19 cellular contexts compared by ENCODE assay signal in genomic region chr13:30846311-30846710, GRCh38. TPM values are rescaled to one million over a fixed set of nuclear protein-coding genes. Genes with fewer than 3 reads are reported as not detected.
A peak's percentile ranks its signal among the peaks of the same experiment; 100 is the strongest.
DNase-seq lines count a peak whose midpoint lies in the region; ATAC-seq and TF ChIP-seq lines count a peak whose summit lies in the region.
"Had no signal": no experiment of that assay in that cellular context is flagged by ENCODE, and none has a peak within 500 bp of the region (broad histone marks: within the 10 kb centered on the region; RNA-seq: fewer than 3 reads in every experiment).

No MANE protein-coding gene starts in this region.

- no peak overlapping the region for H3K4me2 ChIP-seq in SK-N-SH
- H3K4me2 ChIP-seq: KMS-11 had no signal

- H3F3A ChIP-seq in SK-N-SH (replicated peaks; ENCODE audit: insufficient read depth) = peaks cover 35% of the 10 kb centered on the region

- no peaks in the 10 kb centered on the region for H3K9me2 ChIP-seq in SK-N-SH

- no peak overlapping the region for H2AFZ ChIP-seq in SK-N-SH (ENCODE audit: low read depth)

- POLR2A ChIA-PET in SK-N-SH (lab: Yijun Ruan, JAX) = no interaction called here

- no peak for TF ChIP-seq EP300 in SK-N-SH (IDR thresholded peaks at IDR 0.05; ENCODE audit: borderline replicate concordance in 1 of 2, low read depth in 1 of 2, low read length in 1 of 2)

- H3K79me2 ChIP-seq in SK-N-SH (ENCODE audit: insufficient read depth) = no peaks in the 10 kb centered on the region

- ATAC-seq in SK-N-SH treated with all-trans-retinoic acid at 6 μM for 48 hours (no peak; the same call in 2 of the 3 replicates), RWPE2 (ENCODE audit: low read depth) (peak; percentile 76)
- ATAC-seq: psoas muscle had no signal

- intact Hi-C loops in tibial artery (cut with DNase I; ENCODE audit: low total_unique reads) (no loop called here), left ventricle myocardium inferior (cut with micrococcal nuclease) (no loop called here)

- no peak overlapping the region for H3K9ac ChIP-seq in SK-N-SH
- H3K9ac ChIP-seq: KMS-11 had no signal

- 65% methylated on average over 2 of the region's 2 CpGs for WGBS in SK-N-SH (ENCODE audit: low lambda C conversion rate)

- CTCF ChIA-PET in SK-N-SH (lab: Yijun Ruan, JAX) = interaction anchor here (1.2 to 1.6 kb wide), 3 partner anchors 11 to 714 kb away, joined by 3 to 4 read pairs (median 4); no protein-coding TSS in a partner anchor

- no peak overlapping the region for H3K4me3 ChIP-seq in SK-N-SH (ENCODE audit: low read depth in 2 of 2, low read length in 1 of 2)
- H3K4me3 ChIP-seq in RWPE2 (ENCODE audit: severe bottlenecking) = no peak overlapping the region
- H3K4me3 ChIP-seq in skeletal muscle cell (ENCODE audit: low read depth, low read length) = no peak overlapping the region
- no peak overlapping the region for H3K4me3 ChIP-seq in tibial artery
- H3K4me3 ChIP-seq in left ventricle myocardium inferior = no peak overlapping the region
- H3K4me3 ChIP-seq: left lung, psoas muscle, suprapubic skin had no signal

- peak overlapping the region in 1 of 2 experiments; percentile 99; a peak in 2 of 4 replicates for H3K27ac ChIP-seq in SK-N-SH (ENCODE audit: low read depth in 2 of 2, low read length in 1 of 2)
- peak overlapping the region; percentile 52 for H3K27ac ChIP-seq in RWPE2 (ENCODE audit: poor library complexity, severe bottlenecking)
- H3K27ac ChIP-seq in tibial artery = peak overlapping the region in 1 of 2 donors; percentile 28
- H3K27ac ChIP-seq in left ventricle myocardium inferior (replicated peaks) = no peak overlapping the region
- H3K27ac ChIP-seq: KMS-11, psoas muscle, suprapubic skin had no signal

- TF ChIP-seq CTCF in SK-N-SH (IDR thresholded peaks at IDR 0.05) (no peak), RWPE2 (IDR thresholded peaks at IDR 0.05; ENCODE audit: poor library complexity, severe bottlenecking) (no peak), tibial artery (IDR thresholded peaks at IDR 0.05) (no peak), left ventricle myocardium inferior (IDR thresholded peaks at IDR 0.05; ENCODE audit: borderline replicate concordance) (no peak)

- no peak for TF ChIP-seq RAD21 in SK-N-SH (IDR thresholded peaks at IDR 0.05; ENCODE audit: low read length)

- H3K27me3 ChIP-seq in SK-N-SH (ENCODE audit: insufficient read depth) (no peaks in the 10 kb centered on the region), RWPE2 (ENCODE audit: insufficient read depth, poor library complexity, severe bottlenecking) (no peaks in the 10 kb centered on the region), tibial artery (no peaks in the 10 kb centered on the region), left ventricle myocardium inferior (ENCODE audit: low read depth) (no peaks in the 10 kb centered on the region)
- H3K27me3 ChIP-seq: left lung, suprapubic skin had no signal

- H4K20me1 ChIP-seq in SK-N-SH (ENCODE audit: insufficient read depth) = no peaks in the 10 kb centered on the region

- H3K36me3 ChIP-seq in SK-N-SH (replicated peaks in 1 of 2; ENCODE audit: control insufficient read depth in 1 of 2, insufficient read depth in 2 of 2, low read length in 1 of 2) = no peaks in the 10 kb centered on the region
- no peaks in the 10 kb centered on the region for H3K36me3 ChIP-seq in RWPE2 (ENCODE audit: low read depth)
- H3K36me3 ChIP-seq in tibial artery = no peaks in the 10 kb centered on the region
- no peaks in the 10 kb centered on the region for H3K36me3 ChIP-seq in left ventricle myocardium inferior
- H3K36me3 ChIP-seq: left lung, suprapubic skin had no signal

- H3K9me3 ChIP-seq in SK-N-SH = no peaks in the 10 kb centered on the region
- H3K9me3 ChIP-seq in RWPE2 (ENCODE audit: severe bottlenecking) = no peaks in the 10 kb centered on the region
- no peaks in the 10 kb centered on the region for H3K9me3 ChIP-seq in tibial artery
- H3K9me3 ChIP-seq in left ventricle myocardium inferior (replicated peaks) = peaks cover 20% of the 10 kb centered on the region
- H3K9me3 ChIP-seq: left lung, psoas muscle, suprapubic skin had no signal

- H3K4me1 ChIP-seq in SK-N-SH (ENCODE audit: control insufficient read depth in 1 of 2, insufficient read depth in 2 of 2, low read depth in 1 of 2, low read length in 1 of 2) (peaks cover 0 to 18% of the 10 kb centered on the region in 2 experiments; a peak in 3 of 4 replicates), RWPE2 (ENCODE audit: insufficient read depth, poor library complexity, severe bottlenecking) (peaks cover 9% of the 10 kb centered on the region), tibial artery (peaks cover 0 to 17% (median 11%) of the 10 kb centered on the region in 4 donors), left ventricle myocardium inferior (no peaks in the 10 kb centered on the region)
- H3K4me1 ChIP-seq: left lung, psoas muscle, suprapubic skin had no signal

- DNase-seq in SK-N-SH (no peak), RWPE2 (ENCODE audit: low spot score) (no peak), fibroblast of gingiva (ENCODE audit: low read depth) (peak; percentile 60), skeletal muscle cell (ENCODE audit: low read depth) (peak; percentile 63), NCI-H82 (lab: John Stamatoyannopoulos, UW) (no peak), tibial artery (no peak), left ventricle myocardium inferior (no peak)
- DNase-seq: 8988T; activated CD4-positive, alpha-beta T cell treated with anti-CD3 and anti-CD28 coated beads for 1 hour; COR-L47; left lung; naive B cell; NCI-H1694; NCI-H524; psoas muscle had no signal

TF ChIP-seq in SK-N-SH treated with all-trans-retinoic acid at 6 μM for 48 hours, 23 proteins besides CTCF, POLR2A, EP300 and RAD21 (continues in another document):
- no peak for TF ChIP-seq GLIS3 (CRISPR knock-in tag; IDR thresholded peaks at IDR 0.05)
- no peak for TF ChIP-seq TCF4 (CRISPR knock-in tag; IDR thresholded peaks at IDR 0.05; ENCODE audit: borderline replicate concordance)
- no peak for TF ChIP-seq ESRRG (CRISPR knock-in tag; IDR thresholded peaks at IDR 0.05)
- TF ChIP-seq PATZ1 (CRISPR knock-in tag; IDR thresholded peaks at IDR 0.05; ENCODE audit: borderline replicate concordance) = no peak
- TF ChIP-seq ARNTL (CRISPR knock-in tag; IDR thresholded peaks at IDR 0.05; ENCODE audit: borderline replicate concordance, low read depth) = no peak
- peak; percentile 59 for TF ChIP-seq ISL1 (CRISPR knock-in tag; IDR thresholded peaks at IDR 0.05)

TF ChIP-seq in SK-N-SH, 30 proteins besides CTCF, POLR2A, EP300 and RAD21:
- TF ChIP-seq REST (IDR thresholded peaks at IDR 0.05; ENCODE audit: low read depth, low read length) = no peak

RNA-seq across cellular contexts. Expression of gene MEDAG, which starts 59.8 kb away (rescaled TPM):
- polyA plus RNA-seq in SK-N-SH (2012; rRNA removed) = 0.03 TPM in 1 of 2 replicates, not detected in the other
- polyA plus RNA-seq in SK-N-SH (2012; cell fraction: cytosol; rRNA removed) = 0.01 and 0.03 TPM in 2 replicates
- polyA plus RNA-seq in SK-N-SH (2012; cell fraction: nucleus; rRNA removed) = not detected in 2 replicates
- 5.9 TPM for total RNA-seq in left ventricle myocardium inferior
- total RNA-seq: T-helper 1 cell treated with Interleukin-12 subunit alpha and Interleukin-12 subunit beta and Interleukin-4 antibody, amounts not matched to agents 30 ng/mL and 1 ng/mL, for 36 hours had no signal

Comparison
In these comparisons a context has a peak if more than half of its experiments do, and no peak if none do; other contexts are left out.
1. DNase-seq: peak in fibroblast of gingiva (single experiment) and skeletal muscle cell (single experiment); none in SK-N-SH (single experiment), RWPE2 (single experiment), NCI-H82 (single experiment), tibial artery (0 of 2) and left ventricle myocardium inferior (single experiment).